ENCODE assay signal across 8 cellular contexts in genomic region chr5:150161242-150162141, GRCh38. TPM values are rescaled to one million over a fixed set of nuclear protein-coding genes. Genes with fewer than 3 reads are reported as not detected.
DNase-seq lines count a peak whose midpoint lies in the region; ATAC-seq and TF ChIP-seq lines count a peak whose summit lies in the region.

No MANE protein-coding gene starts in this region.

- DNase-seq in SIG-M5 treated with dmso at 0.1 percent for 504 hours (lab: John Stamatoyannopoulos, UW; ENCODE audit: unreplicated experiment): peak; percentile 69
- no peak for DNase-seq in SIG-M5 (lab: John Stamatoyannopoulos, UW)
- DNase-seq in NCI-H460 (ENCODE audit: extremely low read depth, low read depth): peak; percentile 89
- peak; percentile 72 for DNase-seq in activated CD4-positive, alpha-beta T cell treated with anti-CD3 and anti-CD28 coated beads, Interleukin-2, amount 50 U/mL, for 1 hour
- peak; percentile 91 for DNase-seq in coronary artery (ENCODE audit: low spot score)
- peak; percentile 79 for DNase-seq in lower lobe of right lung
- peak; percentile 28 for DNase-seq in stimulated activated CD8-positive, alpha-beta memory T cell treated with anti-CD3 and anti-CD28 coated beads, Interleukin-12 subunit alpha, Interleukin-12 subunit beta, amount 100 ng/mL, for 24 hours (ENCODE audit: extremely low read depth)

- H3K4me3 ChIP-seq in coronary artery (no peak overlapping the region), lower lobe of right lung (no peak overlapping the region)

- TF ChIP-seq CTCF in coronary artery (IDR thresholded peaks at IDR 0.05) (peak; percentile 85), lower lobe of right lung (IDR thresholded peaks at IDR 0.05) (peak; percentile 93)

- no peaks in the 10 kb centered on the region for H3K9me3 ChIP-seq in lower lobe of right lung

- H3K27ac ChIP-seq in coronary artery (peak overlapping the region; percentile 96 to 97), lower lobe of right lung (peak overlapping the region; percentile 37)

- H3K4me1 ChIP-seq in lower lobe of right lung: peaks cover 26% of the 10 kb centered on the region

- intact Hi-C loops in lower lobe of right lung (cut with DNase I): no loop called here

- peaks cover 5% of the 10 kb centered on the region for H3K27me3 ChIP-seq in lower lobe of right lung (ENCODE audit: low read depth)

- no peaks in the 10 kb centered on the region for H3K36me3 ChIP-seq in lower lobe of right lung

- ATAC-seq in HG03097 (IDR thresholded peaks at IDR 0.05; ENCODE audit: low FRiP score, unreplicated experiment) (peak; percentile 58), lower lobe of right lung (peak; percentile 80 to 81)

RNA-seq across cellular contexts. Expression of gene CDX1, which starts 5.1 kb away (rescaled TPM):
- not detected in 2 replicates for total RNA-seq in NCI-H460 (2014; rRNA removed; shearing (Covaris generic))
- not detected in 2 replicates for polyA plus RNA-seq in NCI-H460 (2014; cell fraction: nucleus; rRNA removed)
- not detected for total RNA-seq in lower lobe of right lung

RNA-seq across cellular contexts. Expression of gene PDGFRB, which starts 5.8 kb away (rescaled TPM):
- 1.7 and 2.4 TPM in 2 replicates for total RNA-seq in NCI-H460 (2014; rRNA removed; shearing (Covaris generic))
- polyA plus RNA-seq in NCI-H460 (2014; cell fraction: nucleus; rRNA removed): 1.9 and 4.8 TPM in 2 replicates
- 89.3 TPM for total RNA-seq in lower lobe of right lung

RNA-seq across cellular contexts. Expression of gene SLC6A7, which starts 28.4 kb away (rescaled TPM):
- 1.6 TPM in 2 replicates for total RNA-seq in NCI-H460 (2014; rRNA removed; shearing (Covaris generic))
- polyA plus RNA-seq in NCI-H460 (2014; cell fraction: nucleus; rRNA removed): 1.1 and 3.4 TPM in 2 replicates
- total RNA-seq in lower lobe of right lung: not detected

Comparison
In these comparisons a context has a peak if more than half of its experiments do, and no peak if none do; other contexts are left out.
1. RNA of gene PDGFRB, which starts 5.8 kb away (total RNA-seq): 89.3 TPM in lower lobe of right lung (single experiment); 1.7 to 2.4 TPM in NCI-H460; every median in the first group is over 10 times any median in the second.